25 cellular contexts compared by ENCODE assay signal in the genomic region with DNA sequence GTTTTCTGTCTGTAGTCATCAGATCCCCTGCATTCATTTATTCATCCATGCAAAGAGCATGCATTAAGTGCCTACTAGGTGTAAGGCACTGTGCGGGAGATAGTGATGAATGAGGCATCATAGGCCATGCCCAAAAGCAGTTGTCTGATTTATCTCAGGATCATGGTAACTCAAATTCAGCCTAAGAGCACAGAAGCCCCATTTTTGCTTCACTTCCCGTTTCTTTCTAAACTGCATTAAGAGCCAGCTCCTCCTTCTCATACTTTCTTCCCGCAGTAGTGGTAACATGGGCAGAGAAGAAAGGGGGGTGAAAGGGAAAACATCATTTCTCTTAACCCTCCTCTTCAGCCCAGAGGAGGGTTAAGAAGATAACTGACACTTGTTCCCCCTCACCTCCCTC. TPM values are rescaled to one million over a fixed set of nuclear protein-coding genes. Genes with fewer than 3 reads are reported as not detected.
A peak's percentile ranks its signal among the peaks of the same experiment; 100 is the strongest.
DNase-seq lines count a peak whose midpoint lies in the region; ATAC-seq and TF ChIP-seq lines count a peak whose summit lies in the region.
"Had no signal": no experiment of that assay in that cellular context is flagged by ENCODE, and none has a peak within 500 bp of the region (broad histone marks: within the 10 kb centered on the region; RNA-seq: fewer than 3 reads in every experiment).

No MANE protein-coding gene starts in this region.

- no peak overlapping the region for H2BK120ac ChIP-seq in mesenchymal stem cell (ENCODE audit: low read depth, low read length)

- H2BK12ac ChIP-seq in mesenchymal stem cell (ENCODE audit: low read length in 2 of 2): no peak overlapping the region

- H3K4me3 ChIP-seq in GM23338 (no peak overlapping the region), mesenchymal stem cell (ENCODE audit: insufficient read depth in 1 of 2, low read depth in 1 of 2, low read length in 2 of 2) (no peak overlapping the region)
- H3K4me3 ChIP-seq: BLaER1, SK-N-MC had no signal

- H3F3A ChIP-seq in GM23338 (replicated peaks; ENCODE audit: low read depth): no peaks in the 10 kb centered on the region

- TF ChIP-seq CTCF in GM23338 (conservative IDR thresholded peaks at IDR 0.05; ENCODE audit: low read depth in 2 of 2) (no peak), omental fat pad (IDR thresholded peaks at IDR 0.05) (no peak)

- no peak for ATAC-seq in GM23338
- ATAC-seq in HG03432 (IDR thresholded peaks at IDR 0.05; ENCODE audit: unreplicated experiment): no peak
- no peak for ATAC-seq in omental fat pad (ENCODE audit: low FRiP score)
- ATAC-seq: PC-3, T-cell had no signal

- DNase-seq in GM23338 (ENCODE audit: low spot score): no peak
- DNase-seq in Kasumi-1 (lab: John Stamatoyannopoulos, UW): peak; percentile 58 to 67
- DNase-seq in OCI-M1 (lab: John Stamatoyannopoulos, UW): peak; percentile 15
- DNase-seq in mesenchymal stem cell: no peak
- DNase-seq in occipital lobe (lab: John Stamatoyannopoulos, UW): no peak
- DNase-seq in omental fat pad (ENCODE audit: low spot score): no peak
- DNase-seq: CD4-positive, alpha-beta T cell; DMS79; GOT3; HCEC 1CT; NCI-H1105; NCI-H2029 treated with DMSO at 0.1 percent for 48 hours; NCI-H226; NCI-H510A treated with DMSO at 0.1 percent for 48 hours; NCI-H748 treated with DMSO at 0.1 percent for 48 hours; PC-3; Right ventricle myocardium superior; T-cell had no signal

- H3K79me1 ChIP-seq in mesenchymal stem cell (replicated peaks; ENCODE audit: low read length, poor library complexity, severe bottlenecking): no peaks in the 10 kb centered on the region

- H2AFZ ChIP-seq in GM23338 (0 out of 2 replicates have a peak overlapping the region, but pooled peaks have one; percentile 86), mesenchymal stem cell (ENCODE audit: low read depth, low read length) (no peak overlapping the region)

- no peak overlapping the region for H3K18ac ChIP-seq in mesenchymal stem cell (ENCODE audit: low read depth in 1 of 2, low read length in 2 of 2)

- H3K4ac ChIP-seq in mesenchymal stem cell (ENCODE audit: low read depth in 1 of 2, low read length in 2 of 2): no peak overlapping the region

- no peak overlapping the region for H3K9ac ChIP-seq in mesenchymal stem cell (ENCODE audit: low read length)
- H3K9ac ChIP-seq: BLaER1 had no signal

- no peaks in the 10 kb centered on the region for H3K9me2 ChIP-seq in GM23338 (ENCODE audit: insufficient read depth)

- peak overlapping the region; percentile 98 for H2AK5ac ChIP-seq in mesenchymal stem cell (ENCODE audit: low read length, severe bottlenecking)

- no peak overlapping the region for H2BK15ac ChIP-seq in mesenchymal stem cell (ENCODE audit: low read depth, poor library complexity, severe bottlenecking)

- no peaks in the 10 kb centered on the region for H3K9me3 ChIP-seq in mesenchymal stem cell (ENCODE audit: control insufficient read depth, low read length)
- H3K9me3 ChIP-seq: BLaER1 had no signal

- H3K27me3 ChIP-seq in GM23338 (ENCODE audit: insufficient read depth) (no peaks in the 10 kb centered on the region), mesenchymal stem cell (ENCODE audit: control insufficient read depth in 1 of 2, insufficient read depth in 1 of 2, low read length in 2 of 2) (no peaks in the 10 kb centered on the region)
- H3K27me3 ChIP-seq: BLaER1 had no signal

- H3K23ac ChIP-seq in mesenchymal stem cell (ENCODE audit: low read length in 2 of 2): no peak overlapping the region

- H3K4me3 Mint-ChIP-seq in GM23338: no peak overlapping the region
- H3K4me3 Mint-ChIP-seq: CD4-positive, alpha-beta T cell; IgD-negative memory B cell; T-cell had no signal

- no peaks in the 10 kb centered on the region; the same call in 1 of the 3 replicates for H3K9me3 Mint-ChIP-seq in GM23338
- H3K9me3 Mint-ChIP-seq: CD4-positive, alpha-beta T cell; IgD-negative memory B cell; T-cell had no signal

- H3K27ac ChIP-seq in GM23338 (ENCODE audit: low read depth) (no peak overlapping the region), mesenchymal stem cell (ENCODE audit: low read length, poor library complexity, severe bottlenecking) (no peak overlapping the region)
- H3K27ac ChIP-seq: BLaER1, SK-N-MC had no signal

- no peak overlapping the region for H3K27ac Mint-ChIP-seq in GM23338
- H3K27ac Mint-ChIP-seq: CD4-positive, alpha-beta T cell; IgD-negative memory B cell; T-cell had no signal

- peaks cover 2% of the 10 kb centered on the region; the same call in 1 of the 3 replicates for H3K36me3 Mint-ChIP-seq in GM23338 (ENCODE audit: low read depth)
- H3K36me3 Mint-ChIP-seq: IgD-negative memory B cell, T-cell had no signal

- H3K4me2 ChIP-seq in GM23338 (no peak overlapping the region), mesenchymal stem cell (ENCODE audit: low read length, poor library complexity, severe bottlenecking) (no peak overlapping the region)
- H3K4me2 ChIP-seq: BLaER1 had no signal

- no peaks in the 10 kb centered on the region for H3K4me1 ChIP-seq in GM23338 (ENCODE audit: insufficient read depth)
- H3K4me1 ChIP-seq in mesenchymal stem cell (ENCODE audit: control insufficient read depth, insufficient read depth, low read depth, low read length): peaks cover 10% of the 10 kb centered on the region
- H3K4me1 ChIP-seq: BLaER1 had no signal

- peaks cover 4% of the 10 kb centered on the region for H3K4me1 Mint-ChIP-seq in GM23338
- H3K4me1 Mint-ChIP-seq: IgD-negative memory B cell, T-cell had no signal

- H4K91ac ChIP-seq in mesenchymal stem cell (ENCODE audit: low read length): no peak overlapping the region

- no peak overlapping the region for H2BK5ac ChIP-seq in mesenchymal stem cell (ENCODE audit: low read depth, low read length, poor library complexity, severe bottlenecking)

- H3K36me3 ChIP-seq in GM23338 (ENCODE audit: insufficient read depth) (no peaks in the 10 kb centered on the region), mesenchymal stem cell (ENCODE audit: control insufficient read depth in 1 of 2, insufficient read depth in 2 of 2, low read depth in 1 of 2, low read length in 2 of 2) (peaks cover 0 to 9% of the 10 kb centered on the region in 2 experiments)
- H3K36me3 ChIP-seq: BLaER1 had no signal

- no peaks in the 10 kb centered on the region for H3K79me2 ChIP-seq in GM23338 (replicated peaks; ENCODE audit: insufficient read depth)

- no peaks in the 10 kb centered on the region for H4K20me1 ChIP-seq in GM23338 (replicated peaks; ENCODE audit: insufficient read depth)
- H4K20me1 ChIP-seq: BLaER1 had no signal

- H4K8ac ChIP-seq in mesenchymal stem cell (ENCODE audit: low read length): no peak overlapping the region

- no peak overlapping the region for H3K14ac ChIP-seq in mesenchymal stem cell (ENCODE audit: low read length in 2 of 2)

- peaks cover 8% of the 10 kb centered on the region for H3K27me3 Mint-ChIP-seq in GM23338 (ENCODE audit: insufficient read depth, low read depth, poor library complexity)
- H3K27me3 Mint-ChIP-seq: CD4-positive, alpha-beta T cell; IgD-negative memory B cell had no signal

- 92% methylated on average over 1 of the region's 3 CpGs for WGBS in mesenchymal stem cell

TF ChIP-seq in GM23338, 12 proteins besides CTCF, POLR2A, EP300 and RAD21:
- no peak for TF ChIP-seq ZNF114 (CRISPR knock-in tag; IDR thresholded peaks at IDR 0.05)
- TF ChIP-seq, protein P1, sequence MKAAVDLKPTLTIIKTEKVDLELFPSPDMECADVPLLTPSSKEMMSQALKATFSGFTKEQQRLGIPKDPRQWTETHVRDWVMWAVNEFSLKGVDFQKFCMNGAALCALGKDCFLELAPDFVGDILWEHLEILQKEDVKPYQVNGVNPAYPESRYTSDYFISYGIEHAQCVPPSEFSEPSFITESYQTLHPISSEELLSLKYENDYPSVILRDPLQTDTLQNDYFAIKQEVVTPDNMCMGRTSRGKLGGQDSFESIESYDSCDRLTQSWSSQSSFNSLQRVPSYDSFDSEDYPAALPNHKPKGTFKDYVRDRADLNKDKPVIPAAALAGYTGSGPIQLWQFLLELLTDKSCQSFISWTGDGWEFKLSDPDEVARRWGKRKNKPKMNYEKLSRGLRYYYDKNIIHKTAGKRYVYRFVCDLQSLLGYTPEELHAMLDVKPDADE (IDR thresholded peaks at IDR 0.05): no peak

RNA-seq across cellular contexts. Expression of a gene that starts 2.9 kb away (rescaled TPM):
- 0.21 and 0.23 TPM in 2 replicates for total RNA-seq in GM23338 (2014; rRNA removed; shearing (Covaris generic))
- polyA plus RNA-seq in GM23338 (2016; fragmentation: Nextera tagmentation; extraction: Ambion mirVana): 0.26 TPM in 1 of 2 replicates, not detected in the other
- 0.04 TPM for polyA plus RNA-seq in mesenchymal stem cell (2013, experiment 1 of 2)
- polyA plus RNA-seq in mesenchymal stem cell (2013, experiment 2 of 2): 0.04 TPM
- total RNA-seq in occipital lobe (0.78 TPM), omental fat pad (not detected)
- total RNA-seq: A673; CD4-positive, alpha-beta T cell; MCF 10A; PC-3; Right ventricle myocardium superior; RPMI7951; T-cell had no signal
- polyA plus RNA-seq: IgD-negative memory B cell had no signal

Comparison
In these comparisons a context has a peak if more than half of its experiments do, and no peak if none do; other contexts are left out.
1. DNase-seq: peak in Kasumi-1 (2 of 2) and OCI-M1 (single experiment); none in GM23338 (single experiment), mesenchymal stem cell (single experiment), occipital lobe (single experiment) and omental fat pad (single experiment).